In the genomic region with DNA sequence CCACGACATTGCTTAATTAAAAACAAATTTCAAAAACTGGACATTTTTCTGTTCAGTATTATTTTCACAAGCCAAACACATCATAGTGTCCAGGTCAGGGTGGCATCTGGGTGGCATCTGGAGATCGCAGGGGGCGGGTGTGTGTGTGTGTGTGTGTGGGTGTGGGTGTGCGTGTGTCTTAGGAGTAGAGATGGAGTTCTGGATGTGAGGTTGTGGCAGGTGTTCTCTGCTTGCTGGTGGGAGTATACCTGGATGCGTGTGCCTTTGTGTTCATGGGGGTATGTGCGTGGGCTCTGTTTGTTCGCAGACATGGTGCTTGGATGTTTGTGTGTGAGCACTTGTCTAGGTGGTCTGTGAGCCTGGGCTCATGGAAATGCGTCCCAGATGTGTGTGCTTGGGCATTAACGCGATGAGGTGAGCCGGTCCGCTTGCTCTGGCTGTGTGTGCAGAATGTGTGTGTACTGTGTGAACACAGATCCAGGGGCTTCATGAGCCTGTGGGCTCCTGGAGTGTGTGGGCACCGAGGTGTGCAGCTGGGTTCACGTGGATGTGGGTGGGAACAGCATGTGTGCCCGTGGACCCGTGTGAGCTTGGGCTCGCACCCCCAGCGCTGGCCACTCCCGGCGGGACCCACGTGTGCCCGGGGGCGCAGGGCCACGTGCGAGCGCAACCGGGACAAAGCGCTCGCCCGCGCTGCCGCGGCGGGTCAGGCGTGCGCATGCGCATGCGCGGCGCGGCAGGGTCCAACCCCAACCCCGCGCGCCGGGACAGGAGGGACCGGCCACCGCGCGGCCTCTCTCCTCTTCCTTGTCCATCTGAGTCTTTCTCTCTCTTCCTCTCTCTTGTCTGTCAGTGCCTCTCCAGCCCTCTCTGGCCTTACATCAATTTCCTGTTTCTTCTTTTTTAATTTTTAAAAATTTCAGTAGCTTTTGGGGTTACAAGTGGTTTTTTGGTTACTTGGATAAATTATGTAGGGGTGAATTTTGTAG, we compare ENCODE assay signal across 8 cellular contexts.
A peak's percentile ranks its signal among the peaks of the same experiment; 100 is the strongest.
DNase-seq lines count a peak whose midpoint lies in the region; ATAC-seq and TF ChIP-seq lines count a peak whose summit lies in the region.

No MANE protein-coding gene starts in this region.

- peak overlapping the region in 1 of 2 donors; percentile 20 for H3K4me3 ChIP-seq in prostate gland

- no peaks in the 10 kb centered on the region for H3K9me3 Mint-ChIP-seq in activated T-helper 17 cell treated with anti-CD3 and anti-CD28 coated beads, Interleukin-2, amount 50 U/mL, for 72 hours

- H3K4me1 ChIP-seq in prostate gland (replicated peaks): peaks cover 2% of the 10 kb centered on the region

- no peaks in the 10 kb centered on the region for H3K27me3 ChIP-seq in prostate gland (replicated peaks; ENCODE audit: insufficient read depth)

- TF ChIP-seq POLR2A in prostate gland (IDR thresholded peaks at IDR 0.05): peak; percentile 13

- no peaks in the 10 kb centered on the region for H3K36me3 Mint-ChIP-seq in activated T-helper 17 cell treated with anti-CD3 and anti-CD28 coated beads, Interleukin-2, amount 50 U/mL, for 72 hours (ENCODE audit: low read depth)

- peaks cover 0 to 2% of the 10 kb centered on the region in 2 donors for H3K36me3 ChIP-seq in prostate gland

- peaks cover 11% of the 10 kb centered on the region for H3K4me1 Mint-ChIP-seq in activated T-helper 17 cell treated with anti-CD3 and anti-CD28 coated beads, Interleukin-2, amount 50 U/mL, for 72 hours

- peak; percentile 86 for DNase-seq in COLO668 (lab: John Stamatoyannopoulos, UW; ENCODE audit: unreplicated experiment)
- peak; percentile 74 for DNase-seq in NCI-H345 (lab: John Stamatoyannopoulos, UW)
- DNase-seq in glomerular visceral epithelial cell (ENCODE audit: extremely low spot score): peak; percentile 61
- DNase-seq in prostate gland (ENCODE audit: low spot score): no peak

- 13% methylated on average over 49 of the region's 49 CpGs for WGBS in prostate gland

- peak overlapping the region; percentile 9 for H3K27ac Mint-ChIP-seq in activated T-helper 17 cell treated with anti-CD3 and anti-CD28 coated beads, Interleukin-2, amount 50 U/mL, for 72 hours

- peaks cover 34% of the 10 kb centered on the region for H3K27me3 Mint-ChIP-seq in activated T-helper 17 cell treated with anti-CD3 and anti-CD28 coated beads, Interleukin-2, amount 50 U/mL, for 72 hours

- H3K9me3 ChIP-seq in prostate gland: no peaks in the 10 kb centered on the region

- H3K4me3 Mint-ChIP-seq in activated T-helper 17 cell treated with anti-CD3 and anti-CD28 coated beads, Interleukin-2, amount 50 U/mL, for 72 hours: peak overlapping the region; percentile 55

- no peak overlapping the region for H3K27ac ChIP-seq in prostate gland

- intact Hi-C loops in prostate gland (cut with DNase I): no loop called here

- ATAC-seq in GM21381 (IDR thresholded peaks at IDR 0.05; ENCODE audit: unreplicated experiment): peak; percentile 49
- ATAC-seq in activated T-helper 17 cell treated with anti-CD3 and anti-CD28 coated beads, Interleukin-2, amount 50 U/mL, for 72 hours (replicated peaks): peak; percentile 78
- ATAC-seq in GM18868 (IDR thresholded peaks at IDR 0.05; ENCODE audit: unreplicated experiment): no peak
- no peak for ATAC-seq in HG03095 (IDR thresholded peaks at IDR 0.05; ENCODE audit: unreplicated experiment)

- no peak for TF ChIP-seq CTCF in prostate gland (IDR thresholded peaks at IDR 0.05)

Comparison
In these comparisons a context has a peak if more than half of its experiments do, and no peak if none do; other contexts are left out.
1. ATAC-seq: peak in GM21381 (single experiment) and activated T-helper 17 cell treated with anti-CD3 and anti-CD28 coated beads, Interleukin-2, amount 50 U/mL, for 72 hours (single experiment); none in GM18868 (single experiment) and HG03095 (single experiment).